Comparison of ENCODE assay signal across 8 cellular contexts in the genomic region with DNA sequence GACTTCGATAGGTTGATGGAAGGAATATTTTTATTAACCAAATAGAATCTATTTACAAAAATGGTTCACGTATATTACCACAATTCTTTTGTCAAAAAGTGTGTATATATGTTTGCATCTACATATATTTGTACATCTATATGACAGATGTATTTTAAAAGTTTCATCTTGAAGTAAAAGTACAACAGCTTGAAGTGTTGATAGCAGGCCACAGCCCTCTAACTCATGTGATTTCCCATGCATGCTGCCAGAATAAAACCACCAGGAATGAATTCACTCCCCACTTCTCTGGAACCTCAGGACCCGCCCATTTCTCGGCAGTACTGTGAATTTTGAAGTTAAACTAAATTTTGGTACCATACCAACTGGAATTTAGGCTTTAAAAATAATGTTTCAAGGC. TPM values are rescaled to one million over a fixed set of nuclear protein-coding genes. Genes with fewer than 3 reads are reported as not detected.
DNase-seq lines count a peak whose midpoint lies in the region; TF ChIP-seq lines count a peak whose summit lies in the region.
"Not testable (repeated sequence)": the region's sequence is repeated elsewhere in the genome, so short reads cannot be mapped to it uniquely, and the experiment has no call there.

No MANE protein-coding gene starts in this region.

- H3K9me3 ChIP-seq in osteoblast (ENCODE audit: low read depth, low read length) = not testable (repeated sequence)

- not testable (repeated sequence) for H3K36me3 ChIP-seq in osteoblast (ENCODE audit: insufficient read depth, low read length)

- not testable (repeated sequence) for H3K4me3 ChIP-seq in choroid plexus epithelial cell (ENCODE audit: low read depth, low read length); osteoblast (ENCODE audit: insufficient read depth, low read length)

- not testable (repeated sequence) for H3K4me2 ChIP-seq in osteoblast (ENCODE audit: insufficient read depth, low read length)

- DNase-seq in GM03348 (ENCODE audit: low spot score) (peak; percentile 7), M059J (ENCODE audit: low read depth) (peak; percentile 9), astrocyte of the hippocampus (ENCODE audit: low read depth, low spot score) (peak; percentile 67), choroid plexus epithelial cell (ENCODE audit: low read depth) (peak; percentile 66), fibroblast of peridontal ligament (ENCODE audit: extremely low read depth) (peak; percentile 64), foreskin melanocyte (peak; percentile 8), osteoblast (ENCODE audit: insufficient read length, low spot score, missing footprints) (peak; percentile 25), stromal cell of bone marrow (ENCODE audit: low read depth) (peak; percentile 62)

- H3K79me2 ChIP-seq in osteoblast (ENCODE audit: insufficient read depth, low read length) = not testable (repeated sequence)

- not testable (repeated sequence) for H3K27ac ChIP-seq in osteoblast (ENCODE audit: low read depth, low read length)

- H2AFZ ChIP-seq in osteoblast (ENCODE audit: low read length) = not testable (repeated sequence)

- not testable (repeated sequence) for H3K4me1 ChIP-seq in osteoblast (ENCODE audit: insufficient read depth, low read length)

- TF ChIP-seq CTCF in choroid plexus epithelial cell (conservative IDR thresholded peaks at IDR 0.05; ENCODE audit: low read depth, low read length); osteoblast (IDR thresholded peaks at IDR 0.05; ENCODE audit: extremely low read depth, low read depth, low read length): not testable (repeated sequence)

- not testable (repeated sequence) for H3K27me3 ChIP-seq in osteoblast (ENCODE audit: insufficient read depth, low read length)

- not testable (repeated sequence) for H4K20me1 ChIP-seq in osteoblast (ENCODE audit: insufficient read depth, low read length)

RNA-seq across cellular contexts. Expression of a gene that starts 26.6 kb away (rescaled TPM):
- total RNA-seq in M059J (2014; rRNA removed; shearing (Covaris generic)) = 20.3 and 37.8 TPM in 2 replicates
- 129 and 142 TPM in 2 replicates for total RNA-seq in osteoblast

RNA-seq across cellular contexts. Expression of a gene that starts 58.6 kb away (rescaled TPM):
- total RNA-seq in M059J (2014; rRNA removed; shearing (Covaris generic)) = 7.6 and 9.1 TPM in 2 replicates
- 39.8 and 44.2 TPM in 2 replicates for total RNA-seq in osteoblast

Comparison
In these comparisons a context has a peak if more than half of its experiments do, and no peak if none do; other contexts are left out.
1. DNase-seq: peak in every context shown above with its lines; median percentile 67 in astrocyte of the hippocampus; 66 in choroid plexus epithelial cell; 64 in fibroblast of peridontal ligament; 62 in stromal cell of bone marrow; 25 in osteoblast; 9 in M059J; 8 in foreskin melanocyte; 7 in GM03348.